1 cellular context compared by ENCODE assay signal in the genomic region with DNA sequence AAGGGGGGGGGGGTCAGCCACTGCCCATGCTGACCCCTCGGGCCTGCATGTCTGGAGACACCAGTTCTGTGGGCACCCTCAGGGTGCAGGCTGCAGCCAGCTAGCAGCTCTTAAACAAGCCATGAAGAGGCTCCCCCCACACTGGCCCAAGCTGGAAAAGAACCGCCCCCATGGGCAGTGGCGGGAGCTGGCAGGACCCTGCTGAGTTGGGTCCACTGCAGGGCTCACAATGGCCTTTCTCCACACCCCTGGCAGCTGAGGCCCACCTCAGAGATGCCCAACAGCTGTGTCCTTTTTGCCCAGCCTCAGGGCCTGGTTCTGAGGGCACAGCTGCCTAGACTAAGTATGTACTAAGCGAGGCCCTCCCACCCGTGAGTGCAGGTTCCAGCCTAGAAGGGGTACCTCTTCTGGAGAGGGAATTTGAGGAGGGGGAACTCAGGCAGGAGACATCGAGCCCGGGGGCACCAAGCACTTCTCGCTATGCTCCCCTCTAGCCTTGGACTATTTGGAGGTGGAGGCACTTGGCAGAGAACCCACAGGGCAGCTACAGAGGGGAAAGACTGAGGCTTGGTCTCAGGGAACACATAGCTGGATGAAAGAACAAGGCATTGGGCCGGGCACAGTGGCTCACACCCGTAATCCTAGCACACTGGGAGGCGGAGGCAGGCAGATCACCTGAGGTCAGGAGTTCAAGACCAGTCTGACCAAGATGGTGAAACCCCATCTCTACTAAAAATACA.
TF ChIP-seq lines count a peak whose summit lies in the region.

No MANE protein-coding gene starts in this region.

TF ChIP-seq in HCT116, 20 proteins besides CTCF, POLR2A, EP300 and RAD21 (continued from another document):
- TF ChIP-seq, protein P1, sequence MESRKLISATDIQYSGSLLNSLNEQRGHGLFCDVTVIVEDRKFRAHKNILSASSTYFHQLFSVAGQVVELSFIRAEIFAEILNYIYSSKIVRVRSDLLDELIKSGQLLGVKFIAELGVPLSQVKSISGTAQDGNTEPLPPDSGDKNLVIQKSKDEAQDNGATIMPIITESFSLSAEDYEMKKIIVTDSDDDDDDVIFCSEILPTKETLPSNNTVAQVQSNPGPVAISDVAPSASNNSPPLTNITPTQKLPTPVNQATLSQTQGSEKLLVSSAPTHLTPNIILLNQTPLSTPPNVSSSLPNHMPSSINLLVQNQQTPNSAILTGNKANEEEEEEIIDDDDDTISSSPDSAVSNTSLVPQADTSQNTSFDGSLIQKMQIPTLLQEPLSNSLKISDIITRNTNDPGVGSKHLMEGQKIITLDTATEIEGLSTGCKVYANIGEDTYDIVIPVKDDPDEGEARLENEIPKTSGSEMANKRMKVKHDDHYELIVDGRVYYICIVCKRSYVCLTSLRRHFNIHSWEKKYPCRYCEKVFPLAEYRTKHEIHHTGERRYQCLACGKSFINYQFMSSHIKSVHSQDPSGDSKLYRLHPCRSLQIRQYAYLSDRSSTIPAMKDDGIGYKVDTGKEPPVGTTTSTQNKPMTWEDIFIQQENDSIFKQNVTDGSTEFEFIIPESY (IDR thresholded peaks at IDR 0.05; ENCODE audit: extremely low read depth, insufficient replicate concordance, low read length), result no peak
- no peak for TF ChIP-seq EZH2 (IDR thresholded peaks at IDR 0.05)
- TF ChIP-seq CEBPB (IDR thresholded peaks at IDR 0.05; ENCODE audit: low read depth), result no peak
- no peak for TF ChIP-seq SP1 (IDR thresholded peaks at IDR 0.05; ENCODE audit: low read depth)
- TF ChIP-seq CBX3 (IDR thresholded peaks at IDR 0.05; ENCODE audit: low read depth), result no peak
- TF ChIP-seq, protein P2, sequence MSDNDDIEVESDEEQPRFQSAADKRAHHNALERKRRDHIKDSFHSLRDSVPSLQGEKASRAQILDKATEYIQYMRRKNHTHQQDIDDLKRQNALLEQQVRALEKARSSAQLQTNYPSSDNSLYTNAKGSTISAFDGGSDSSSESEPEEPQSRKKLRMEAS (IDR thresholded peaks at IDR 0.05), result no peak
- TF ChIP-seq, protein P3, sequence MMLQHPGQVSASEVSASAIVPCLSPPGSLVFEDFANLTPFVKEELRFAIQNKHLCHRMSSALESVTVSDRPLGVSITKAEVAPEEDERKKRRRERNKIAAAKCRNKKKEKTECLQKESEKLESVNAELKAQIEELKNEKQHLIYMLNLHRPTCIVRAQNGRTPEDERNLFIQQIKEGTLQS (IDR thresholded peaks at IDR 0.05), result no peak
- no peak for TF ChIP-seq EGR1 (IDR thresholded peaks at IDR 0.05; ENCODE audit: low read depth)
- TF ChIP-seq ELF1 (IDR thresholded peaks at IDR 0.05; ENCODE audit: borderline replicate concordance, low read depth), result no peak
- no peak for TF ChIP-seq SRF (IDR thresholded peaks at IDR 0.05; ENCODE audit: low read depth)
- TF ChIP-seq POLR2AphosphoS5 (IDR thresholded peaks at IDR 0.05; ENCODE audit: low read depth, low read length), result no peak
- TF ChIP-seq, protein P4, sequence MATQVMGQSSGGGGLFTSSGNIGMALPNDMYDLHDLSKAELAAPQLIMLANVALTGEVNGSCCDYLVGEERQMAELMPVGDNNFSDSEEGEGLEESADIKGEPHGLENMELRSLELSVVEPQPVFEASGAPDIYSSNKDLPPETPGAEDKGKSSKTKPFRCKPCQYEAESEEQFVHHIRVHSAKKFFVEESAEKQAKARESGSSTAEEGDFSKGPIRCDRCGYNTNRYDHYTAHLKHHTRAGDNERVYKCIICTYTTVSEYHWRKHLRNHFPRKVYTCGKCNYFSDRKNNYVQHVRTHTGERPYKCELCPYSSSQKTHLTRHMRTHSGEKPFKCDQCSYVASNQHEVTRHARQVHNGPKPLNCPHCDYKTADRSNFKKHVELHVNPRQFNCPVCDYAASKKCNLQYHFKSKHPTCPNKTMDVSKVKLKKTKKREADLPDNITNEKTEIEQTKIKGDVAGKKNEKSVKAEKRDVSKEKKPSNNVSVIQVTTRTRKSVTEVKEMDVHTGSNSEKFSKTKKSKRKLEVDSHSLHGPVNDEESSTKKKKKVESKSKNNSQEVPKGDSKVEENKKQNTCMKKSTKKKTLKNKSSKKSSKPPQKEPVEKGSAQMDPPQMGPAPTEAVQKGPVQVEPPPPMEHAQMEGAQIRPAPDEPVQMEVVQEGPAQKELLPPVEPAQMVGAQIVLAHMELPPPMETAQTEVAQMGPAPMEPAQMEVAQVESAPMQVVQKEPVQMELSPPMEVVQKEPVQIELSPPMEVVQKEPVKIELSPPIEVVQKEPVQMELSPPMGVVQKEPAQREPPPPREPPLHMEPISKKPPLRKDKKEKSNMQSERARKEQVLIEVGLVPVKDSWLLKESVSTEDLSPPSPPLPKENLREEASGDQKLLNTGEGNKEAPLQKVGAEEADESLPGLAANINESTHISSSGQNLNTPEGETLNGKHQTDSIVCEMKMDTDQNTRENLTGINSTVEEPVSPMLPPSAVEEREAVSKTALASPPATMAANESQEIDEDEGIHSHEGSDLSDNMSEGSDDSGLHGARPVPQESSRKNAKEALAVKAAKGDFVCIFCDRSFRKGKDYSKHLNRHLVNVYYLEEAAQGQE (IDR thresholded peaks at IDR 0.05; ENCODE audit: low read depth), result no peak
- no peak for TF ChIP-seq YY1 (IDR thresholded peaks at IDR 0.05; ENCODE audit: extremely low read depth, insufficient replicate concordance, low read depth, low read length)
